ENCODE assay signal across 22 cellular contexts in the genomic region with DNA sequence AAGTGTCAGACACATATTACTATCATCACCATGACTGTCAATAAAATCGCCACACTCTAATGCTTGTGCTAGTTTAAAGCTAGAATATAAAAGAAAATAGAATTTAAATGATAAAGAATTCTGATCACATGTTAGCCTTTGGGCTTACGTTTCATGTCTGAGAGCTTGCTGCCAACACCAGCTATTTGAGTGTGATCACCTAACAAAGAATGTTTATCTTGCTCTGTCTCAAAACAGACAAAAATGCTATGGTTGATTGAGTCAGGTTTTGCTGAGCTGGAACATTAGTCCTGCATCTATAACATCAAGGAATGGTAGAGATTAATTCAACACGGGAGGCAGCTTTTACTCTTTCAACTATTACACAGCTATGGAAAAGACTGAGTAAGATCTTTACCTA. TPM values are rescaled to one million over a fixed set of nuclear protein-coding genes. Genes with fewer than 3 reads are reported as not detected.
"Had no signal": no experiment of that assay in that cellular context is flagged by ENCODE, and none has a peak within 500 bp of the region (broad histone marks: within the 10 kb centered on the region; RNA-seq: fewer than 3 reads in every experiment).

No MANE protein-coding gene starts in this region.

- ATAC-seq: heart left ventricle; left lobe of liver; naive thymus-derived CD4-positive, alpha-beta T cell; stimulated activated effector memory CD8-positive, alpha-beta T cell treated with anti-CD3 and anti-CD28 coated beads, Interleukin-12 subunit alpha, Interleukin-12 subunit beta, amount 100 ng/mL, for 72 hours; stimulated activated naive CD8-positive, alpha-beta T cell treated with anti-CD3 and anti-CD28 coated beads, Interleukin-15, Interleukin-2, amounts not matched to agents 100 U/mL and 50 U/mL, for 24 hours had no signal

- H3K4me1 ChIP-seq: heart left ventricle, right atrium auricular region, sigmoid colon, tibial artery, upper lobe of left lung, uterus had no signal

- H3K9me3 ChIP-seq: neutrophil, sigmoid colon, tibial artery, upper lobe of left lung, uterus had no signal

- H3K4me3 ChIP-seq: dorsolateral prefrontal cortex, heart left ventricle, right atrium auricular region, sigmoid colon, skin epidermis, tibial artery, upper lobe of left lung, uterus had no signal

- H3K4me1 Mint-ChIP-seq: naive thymus-derived CD4-positive, alpha-beta T cell; stimulated activated effector memory CD8-positive, alpha-beta T cell treated with anti-CD3 and anti-CD28 coated beads, Interleukin-12 subunit alpha, Interleukin-12 subunit beta, amount 100 ng/mL, for 72 hours had no signal

- H3K4me3 Mint-ChIP-seq: naive thymus-derived CD4-positive, alpha-beta T cell; stimulated activated effector memory CD8-positive, alpha-beta T cell treated with anti-CD3 and anti-CD28 coated beads, Interleukin-12 subunit alpha, Interleukin-12 subunit beta, amount 100 ng/mL, for 72 hours had no signal

- DNase-seq: cortex of kidney; dorsolateral prefrontal cortex; effector CD8-positive, alpha-beta T cell; foreskin melanocyte; heart left ventricle; hippocampal formation; mammary epithelial cell; naive thymus-derived CD4-positive, alpha-beta T cell; posterior cingulate gyrus; sigmoid colon; stimulated activated CD4-positive, alpha-beta T cell treated with anti-CD3 and anti-CD28 coated beads, Interleukin-2, amount 100 ng/mL, for 48 hours; stimulated activated naive CD8-positive, alpha-beta T cell treated with anti-CD3 and anti-CD28 coated beads, Interleukin-15, Interleukin-2, amounts not matched to agents 100 U/mL and 50 U/mL, for 24 hours; tibial artery; upper lobe of left lung; uterus had no signal

- H3K27ac Mint-ChIP-seq: naive thymus-derived CD4-positive, alpha-beta T cell; stimulated activated effector memory CD8-positive, alpha-beta T cell treated with anti-CD3 and anti-CD28 coated beads, Interleukin-12 subunit alpha, Interleukin-12 subunit beta, amount 100 ng/mL, for 72 hours had no signal

- H3K36me3 ChIP-seq: heart left ventricle, neutrophil, right atrium auricular region, sigmoid colon, tibial artery, upper lobe of left lung, uterus had no signal

- H3K27ac ChIP-seq: dorsolateral prefrontal cortex, heart left ventricle, neutrophil, right atrium auricular region, sigmoid colon, skin epidermis, tibial artery, upper lobe of left lung, uterus had no signal

- H3K27me3 ChIP-seq: neutrophil, right atrium auricular region, upper lobe of left lung, uterus had no signal

- H3K36me3 Mint-ChIP-seq: stimulated activated effector memory CD8-positive, alpha-beta T cell treated with anti-CD3 and anti-CD28 coated beads, Interleukin-12 subunit alpha, Interleukin-12 subunit beta, amount 100 ng/mL, for 72 hours had no signal

RNA-seq across cellular contexts. Expression of gene MSX2, which starts 50.7 kb away (rescaled TPM):
- total RNA-seq: left lobe of liver; naive thymus-derived CD4-positive, alpha-beta T cell; temporal lobe had no signal
- polyA plus RNA-seq: naive thymus-derived CD4-positive, alpha-beta T cell; neural cell had no signal
